ENCODE assay signal across 8 cellular contexts in genomic region chr19:44071824-44072542, GRCh38. TPM values are rescaled to one million over a fixed set of nuclear protein-coding genes. Genes with fewer than 3 reads are reported as not detected.
A peak's percentile ranks its signal among the peaks of the same experiment; 100 is the strongest.
DNase-seq lines count a peak whose midpoint lies in the region; ATAC-seq and TF ChIP-seq lines count a peak whose summit lies in the region.

Gene ZNF284 (plus strand): TSS chr19:44072159. CDS start chr19:44076390, 4,231 bp downstream.

- peak within 1 kb of the TSS; percentile 88 for H3K4me3 Mint-ChIP-seq in T-helper 1 cell treated with Interleukin-12 subunit alpha and Interleukin-12 subunit beta and Interleukin-4 antibody, amounts not matched to agents 30 μg/mL and 1 μg/mL, for 36 hours
- peak within 1 kb of the TSS; percentile 93 for H3K4me3 Mint-ChIP-seq in progenitor cell of endocrine pancreas (ENCODE audit: low read depth)

- peak within 1 kb of the TSS; percentile 49 for H3K4me3 ChIP-seq in HEK293 (ENCODE audit: low read depth, low read length)
- peak within 1 kb of the TSS; percentile 63 for H3K4me3 ChIP-seq in urinary bladder (ENCODE audit: low read depth, low read length)

- H3K9me3 Mint-ChIP-seq in T-helper 1 cell treated with Interleukin-12 subunit alpha and Interleukin-12 subunit beta and Interleukin-4 antibody, amounts not matched to agents 30 μg/mL and 1 μg/mL, for 36 hours, result peaks cover 58% of the 10 kb centered on the region
- peaks cover 30% of the 10 kb centered on the region for H3K9me3 Mint-ChIP-seq in progenitor cell of endocrine pancreas (ENCODE audit: low read depth)

- peaks cover 14% of the 10 kb centered on the region for H3K9me3 ChIP-seq in HEK293 (ENCODE audit: control insufficient read depth, insufficient read depth, low read depth, low read length)

- CTCF ChIA-PET in HEK293 (lab: Yijun Ruan, JAX), result interaction anchor here (0.6 kb wide), 1 partner anchor 75 kb away, joined by 3 read pairs; no protein-coding TSS in a partner anchor

- POLR2A ChIA-PET in HEK293 (lab: Yijun Ruan, JAX), result interaction anchor here (0.5 to 1.4 kb wide), 5 partner anchors 10 to 140 kb away, joined by 3 to 6 read pairs (median 4); partner anchors contain the start of genes ZNF221, ZNF224, ZNF226 and ZNF227

- H3K36me3 Mint-ChIP-seq in T-helper 1 cell treated with Interleukin-12 subunit alpha and Interleukin-12 subunit beta and Interleukin-4 antibody, amounts not matched to agents 30 μg/mL and 1 μg/mL, for 36 hours (ENCODE audit: low read depth), result peaks cover 16% of the 10 kb centered on the region
- H3K36me3 Mint-ChIP-seq in progenitor cell of endocrine pancreas (ENCODE audit: insufficient read depth), result peaks cover 29% of the 10 kb centered on the region

- H3K4me1 ChIP-seq in HEK293 (ENCODE audit: control insufficient read depth, insufficient read depth, low read length) (peaks cover 16% of the 10 kb centered on the region), urinary bladder (ENCODE audit: insufficient read depth) (no peaks in the 10 kb centered on the region)

- TF ChIP-seq CTCF in HEK293 (tag by site-specific recombination; IDR thresholded peaks at IDR 0.05), result no peak; the same call in 1 of the 2 replicates
- no peak for TF ChIP-seq CTCF in progenitor cell of endocrine pancreas (IDR thresholded peaks at IDR 0.05; ENCODE audit: unreplicated experiment)

- H3K27me3 Mint-ChIP-seq in T-helper 1 cell treated with Interleukin-12 subunit alpha and Interleukin-12 subunit beta and Interleukin-4 antibody, amounts not matched to agents 30 μg/mL and 1 μg/mL, for 36 hours (ENCODE audit: low read depth), result no peaks in the 10 kb centered on the region
- H3K27me3 Mint-ChIP-seq in progenitor cell of endocrine pancreas, result no peaks in the 10 kb centered on the region

- H3K4me1 Mint-ChIP-seq in T-helper 1 cell treated with Interleukin-12 subunit alpha and Interleukin-12 subunit beta and Interleukin-4 antibody, amounts not matched to agents 30 μg/mL and 1 μg/mL, for 36 hours (ENCODE audit: low read depth), result peaks cover 19% of the 10 kb centered on the region
- peaks cover 16% of the 10 kb centered on the region for H3K4me1 Mint-ChIP-seq in progenitor cell of endocrine pancreas (ENCODE audit: low read depth)

- H3K27ac ChIP-seq in HEK293 (ENCODE audit: extremely low read depth, low read depth, low read length) (peak within 1 kb of the TSS; percentile 62), urinary bladder (ENCODE audit: low read depth) (no peak within 1 kb of the TSS)

- peak; percentile 100 for ATAC-seq in left ventricle myocardium superior

- H3K27ac Mint-ChIP-seq in T-helper 1 cell treated with Interleukin-12 subunit alpha and Interleukin-12 subunit beta and Interleukin-4 antibody, amounts not matched to agents 30 μg/mL and 1 μg/mL, for 36 hours, result peak within 1 kb of the TSS; percentile 60
- H3K27ac Mint-ChIP-seq in progenitor cell of endocrine pancreas, result peak within 1 kb of the TSS; percentile 93

- H3K36me3 ChIP-seq in HEK293 (ENCODE audit: control insufficient read depth in 2 of 2, insufficient read depth in 1 of 2, low read length in 2 of 2) (peaks cover 10 to 58% of the 10 kb centered on the region in 2 experiments), urinary bladder (ENCODE audit: insufficient read depth) (no peaks in the 10 kb centered on the region)

- intact Hi-C loops in left ventricle myocardium superior (cut with micrococcal nuclease), result no loop called here

- under 1% methylated on average over 40 of the region's 40 CpGs for WGBS in urinary bladder

- DNase-seq in GDM1 (lab: John Stamatoyannopoulos, UW), result peak; percentile 81
- DNase-seq in NCI-H128 (lab: John Stamatoyannopoulos, UW; ENCODE audit: unreplicated experiment), result peak; percentile 45
- DNase-seq in amniotic stem cell (lab: John Stamatoyannopoulos, UW), result peak; percentile 64
- peak; percentile 85 for DNase-seq in left ventricle myocardium superior
- peak; percentile 58 for DNase-seq in progenitor cell of endocrine pancreas (ENCODE audit: low spot score, unreplicated experiment)

TF ChIP-seq in HEK293, 187 proteins besides CTCF, POLR2A, EP300 and RAD21 (continues in another document):
- TF ChIP-seq ZNF174 (tag by site-specific recombination; IDR thresholded peaks at IDR 0.05) (no peak), IKZF3 (tag by site-specific recombination; IDR thresholded peaks at IDR 0.05) (peak; percentile 96), INSM2 (tag by site-specific recombination; IDR thresholded peaks at IDR 0.05) (peak; percentile 54), ZNF600 (tag by site-specific recombination; IDR thresholded peaks at IDR 0.05) (peak; percentile 95), ZBTB11 (tag by site-specific recombination; conservative IDR thresholded peaks at IDR 0.05; ENCODE audit: low read depth) (peak; percentile 99), ZNF274 (IDR thresholded peaks at IDR 0.05; ENCODE audit: low read length) (no peak), ZNF274 (tag by site-specific recombination; IDR thresholded peaks at IDR 0.05; ENCODE audit: borderline replicate concordance) (no peak), ZNF843 (tag by site-specific recombination; IDR thresholded peaks at IDR 0.05) (peak; percentile 85; the same call in 1 of the 2 replicates), REST (tag by site-specific recombination; IDR thresholded peaks at IDR 0.05) (0 out of 2 replicates have a peak, but pooled peaks have one; percentile 69), ZNF423 (tag by site-specific recombination; IDR thresholded peaks at IDR 0.05) (no peak), ZNF785 (tag by site-specific recombination; IDR thresholded peaks at IDR 0.05) (peak; percentile 5), ZNF701 (tag by site-specific recombination; IDR thresholded peaks at IDR 0.05) (0 out of 2 replicates have a peak, but pooled peaks have one; percentile 20)

RNA-seq across cellular contexts. Expression of gene ZNF284, which starts in this region (rescaled TPM):
- 1.8 TPM for total RNA-seq in left ventricle myocardium superior
- total RNA-seq in progenitor cell of endocrine pancreas, result 5.7 and 5.9 TPM in 2 replicates
- 5.7 TPM for total RNA-seq in urinary bladder
- 0.71 TPM for polyA plus RNA-seq in urinary bladder
